Comparison of ENCODE assay signal across 10 cellular contexts in genomic region chr16:24332695-24333094, GRCh38.
"Had no signal": no experiment of that assay in that cellular context is flagged by ENCODE, and none has a peak within 500 bp of the region (broad histone marks: within the 10 kb centered on the region; RNA-seq: fewer than 3 reads in every experiment).

No MANE protein-coding gene starts in this region.

- H3K4me1 ChIP-seq: HAP-1 had no signal

- H3K27ac ChIP-seq: GM23248 had no signal

- H2AFZ ChIP-seq: GM23248, GM23338 had no signal

- H3K9me3 ChIP-seq: HAP-1 had no signal

- H3K9ac ChIP-seq: GM23248 had no signal

- H3K4me3 ChIP-seq: GM23248, GM23338, HAP-1 had no signal

- FAIRE-seq: H54 had no signal

- DNase-seq: GM23248, GOT3, H7, H9, HCEC 1CT, HFFc6 had no signal

- ATAC-seq: GM23338, HCT116 had no signal

- H3K4me2 ChIP-seq: GM23338 had no signal

- H3K36me3 ChIP-seq: HAP-1 had no signal
